ENCODE assay signal across 8 cellular contexts in genomic region chr10:22427890-22428571, GRCh38.
DNase-seq lines count a peak whose midpoint lies in the region; ATAC-seq and TF ChIP-seq lines count a peak whose summit lies in the region.

No MANE protein-coding gene starts in this region.

- H3K27me3 ChIP-seq in left lung = peaks cover 5 to 15% of the 10 kb centered on the region in 2 donors

- intact Hi-C loops in left lung (cut with DNase I) = no loop called here

- ATAC-seq in left lung (peak; percentile 69), GM19463 (IDR thresholded peaks at IDR 0.05; ENCODE audit: unreplicated experiment) (no peak)
- no peak for ATAC-seq in effector memory CD8-positive, alpha-beta T cell (replicated peaks)

- no peak overlapping the region for H3K27ac Mint-ChIP-seq in effector memory CD8-positive, alpha-beta T cell

- H3K27ac ChIP-seq in left lung = no peak overlapping the region
- H3K27ac ChIP-seq in coronary artery = no peak overlapping the region

- H3K9me3 ChIP-seq in left lung = no peaks in the 10 kb centered on the region

- DNase-seq in COLO668 (lab: John Stamatoyannopoulos, UW; ENCODE audit: unreplicated experiment) (peak; percentile 28), NCI-H1092 treated with DMSO at 0.1 percent for 48 hours (lab: John Stamatoyannopoulos, UW) (peak; percentile 92), T1000 (lab: John Stamatoyannopoulos, UW) (peak; percentile 92), left lung (no peak), globus pallidus (ENCODE audit: low spot score) (no peak), coronary artery (ENCODE audit: low spot score) (no peak)
- DNase-seq in effector memory CD8-positive, alpha-beta T cell = no peak

- TF ChIP-seq CTCF in left lung (IDR thresholded peaks at IDR 0.05) (no peak), coronary artery (IDR thresholded peaks at IDR 0.05) (no peak)

- H3K27me3 Mint-ChIP-seq in effector memory CD8-positive, alpha-beta T cell = peaks cover 24 to 33% of the 10 kb centered on the region in 2 donors

- H3K4me3 ChIP-seq in left lung (no peak overlapping the region), coronary artery (no peak overlapping the region)

- H3K36me3 ChIP-seq in left lung = no peaks in the 10 kb centered on the region

- no peaks in the 10 kb centered on the region for H3K9me3 Mint-ChIP-seq in effector memory CD8-positive, alpha-beta T cell

- no peaks in the 10 kb centered on the region for H3K4me1 ChIP-seq in left lung

- H3K4me3 Mint-ChIP-seq in effector memory CD8-positive, alpha-beta T cell = no peak overlapping the region

- H3K36me3 Mint-ChIP-seq in effector memory CD8-positive, alpha-beta T cell (ENCODE audit: insufficient read depth) = peaks cover 4% of the 10 kb centered on the region

- H3K4me1 Mint-ChIP-seq in effector memory CD8-positive, alpha-beta T cell (ENCODE audit: low read depth in 2 of 2) = peaks cover 1 to 5% of the 10 kb centered on the region in 2 donors

Comparison
In these comparisons a context has a peak if more than half of its experiments do, and no peak if none do; other contexts are left out.
1. DNase-seq: peak in COLO668 (single experiment), NCI-H1092 treated with DMSO at 0.1 percent for 48 hours (single experiment) and T1000 (single experiment); none in left lung (0 of 2), effector memory CD8-positive, alpha-beta T cell (0 of 3), globus pallidus (single experiment) and coronary artery (single experiment).